Comparison of ENCODE assay signal across 8 cellular contexts in the genomic region with DNA sequence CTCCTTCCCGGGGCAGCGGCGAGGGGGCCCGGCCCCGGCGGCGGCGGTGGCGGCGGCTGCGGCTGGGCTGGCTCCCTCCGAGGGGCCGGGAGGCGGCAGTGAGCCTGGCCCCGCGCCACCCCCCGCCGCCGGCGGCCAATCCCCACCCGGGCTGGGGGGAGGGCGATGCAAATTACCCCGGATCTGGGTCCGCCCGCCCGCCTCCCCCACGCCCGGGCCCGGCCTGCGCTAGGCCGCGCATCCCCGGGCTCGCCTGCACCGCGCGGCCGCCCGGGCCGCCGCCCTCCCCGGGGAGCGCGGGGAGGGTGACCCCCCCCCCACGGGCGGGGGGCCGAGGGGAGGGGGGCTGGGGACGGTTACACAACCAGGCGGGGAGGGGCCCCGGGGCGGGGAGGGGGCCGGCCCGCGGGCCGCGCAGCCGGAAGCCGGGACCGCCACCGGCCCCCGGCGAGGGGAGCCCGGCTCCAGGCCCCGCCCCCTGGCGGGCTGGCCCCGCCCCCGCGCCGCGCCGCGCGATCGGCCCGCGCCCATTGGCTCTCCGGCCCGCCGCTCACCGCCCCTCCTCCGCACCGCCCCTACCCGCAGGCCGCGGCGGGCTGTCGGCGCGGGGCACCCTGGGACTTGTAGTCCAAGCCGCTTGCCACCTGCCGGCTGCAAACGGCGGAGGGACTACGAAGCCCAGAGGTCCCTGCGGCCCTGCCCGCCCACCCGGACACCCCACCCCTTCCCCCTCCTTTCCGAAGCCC. TPM values are rescaled to one million over a fixed set of nuclear protein-coding genes. Genes with fewer than 3 reads are reported as not detected.
DNase-seq lines count a peak whose midpoint lies in the region; FAIRE-seq and TF ChIP-seq lines count a peak whose summit lies in the region.

No MANE protein-coding gene starts in this region.

- no peak overlapping the region for H3K27ac Mint-ChIP-seq in activated naive CD4-positive, alpha-beta T cell treated with anti-CD3 and anti-CD28 coated beads for 36 hours
- no peak overlapping the region for H3K27ac Mint-ChIP-seq in osteocyte (ENCODE audit: unreplicated experiment)

- H3K36me3 Mint-ChIP-seq in activated naive CD4-positive, alpha-beta T cell treated with anti-CD3 and anti-CD28 coated beads for 36 hours (ENCODE audit: low read depth), result no peaks in the 10 kb centered on the region
- no peaks in the 10 kb centered on the region for H3K36me3 Mint-ChIP-seq in osteocyte (ENCODE audit: unreplicated experiment)

- H3K4me1 Mint-ChIP-seq in activated naive CD4-positive, alpha-beta T cell treated with anti-CD3 and anti-CD28 coated beads for 36 hours (ENCODE audit: low read depth), result peaks cover 36% of the 10 kb centered on the region
- peaks cover 21% of the 10 kb centered on the region for H3K4me1 Mint-ChIP-seq in osteocyte (ENCODE audit: unreplicated experiment)

- FAIRE-seq in frontal cortex (lab: Jason Lieb, UNC), result no peak

- H3K27ac ChIP-seq in thymus (ENCODE audit: low read depth), result peak overlapping the region; percentile 96

- DNase-seq in GM06990 (ENCODE audit: extremely low read depth, insufficient read length) (peak; percentile 96), HFF-Myc (ENCODE audit: extremely low read depth, low read depth) (peak; percentile 74), NAMALWA (ENCODE audit: low spot score) (peak; percentile 97), SK-MEL-5 (ENCODE audit: low read depth, low spot score) (peak; percentile 91), frontal cortex (ENCODE audit: low spot score in 2 of 2) (peak; percentile 99 to 100), osteocyte (ENCODE audit: extremely low spot score, unreplicated experiment) (peak; percentile 99)
- DNase-seq in activated naive CD4-positive, alpha-beta T cell treated with anti-CD3 and anti-CD28 coated beads for 36 hours, result peak; percentile 96

- H3K36me3 ChIP-seq in GM06990 (ENCODE audit: control insufficient read depth, insufficient read depth, low read length) (peaks cover 12% of the 10 kb centered on the region), thymus (ENCODE audit: control insufficient read depth, insufficient read depth) (peaks cover 16% of the 10 kb centered on the region)

- H3K27me3 Mint-ChIP-seq in activated naive CD4-positive, alpha-beta T cell treated with anti-CD3 and anti-CD28 coated beads for 36 hours (ENCODE audit: low read depth), result no peaks in the 10 kb centered on the region
- H3K27me3 Mint-ChIP-seq in osteocyte (ENCODE audit: unreplicated experiment), result no peaks in the 10 kb centered on the region

- H3K4me1 ChIP-seq in thymus (ENCODE audit: control insufficient read depth, insufficient read depth, low read length), result peaks cover 22% of the 10 kb centered on the region

- H3K9me3 Mint-ChIP-seq in activated naive CD4-positive, alpha-beta T cell treated with anti-CD3 and anti-CD28 coated beads for 36 hours, result no peaks in the 10 kb centered on the region
- H3K9me3 Mint-ChIP-seq in osteocyte (ENCODE audit: unreplicated experiment), result no peaks in the 10 kb centered on the region

- TF ChIP-seq CTCF in GM06990 (IDR thresholded peaks at IDR 0.05; ENCODE audit: insufficient read depth, low read length, poor library complexity, severe bottlenecking) (no peak), HFF-Myc (IDR thresholded peaks at IDR 0.05; ENCODE audit: low read depth, low read length, missing control alignments) (no peak), osteocyte (IDR thresholded peaks at IDR 0.05) (no peak)

- CTCF ChIA-PET in activated naive CD4-positive, alpha-beta T cell treated with anti-CD3 and anti-CD28 coated beads for 36 hours (lab: Charles Lee), result no interaction called here

- H3K27me3 ChIP-seq in GM06990 (replicated peaks; ENCODE audit: control insufficient read depth, insufficient read depth, low read length), result no peaks in the 10 kb centered on the region
- H3K27me3 ChIP-seq in thymus (ENCODE audit: control insufficient read depth, insufficient read depth), result no peaks in the 10 kb centered on the region

- H3K9me3 ChIP-seq in thymus (ENCODE audit: control insufficient read depth), result no peaks in the 10 kb centered on the region

- in situ Hi-C loops in SK-MEL-5 (cut with HindIII; ENCODE audit: low pct_unique_long_range_greater_than_20kb, low sequenced_read_pairs), result no loop called here

- H3K4me3 Mint-ChIP-seq in activated naive CD4-positive, alpha-beta T cell treated with anti-CD3 and anti-CD28 coated beads for 36 hours, result peak overlapping the region; percentile 56
- peak overlapping the region; percentile 63 for H3K4me3 Mint-ChIP-seq in osteocyte (ENCODE audit: unreplicated experiment)

- peak overlapping the region; percentile 92 for H3K4me3 ChIP-seq in GM06990 (replicated peaks; ENCODE audit: low read depth, low read length)
- H3K4me3 ChIP-seq in HFF-Myc (replicated peaks; ENCODE audit: low read depth, low read length), result peak overlapping the region; percentile 93
- H3K4me3 ChIP-seq in thymus (ENCODE audit: low read length), result peak overlapping the region; percentile 94

- intact Hi-C loops in activated naive CD4-positive, alpha-beta T cell treated with anti-CD3 and anti-CD28 coated beads for 36 hours (cut with micrococcal nuclease), result loop anchor here (1.0 to 5.0 kb wide), 11 partner anchors 42 to 657 kb away; partner anchors contain the start of genes ANKRD24, APBA3, CACTIN and CHAF1A

- WGBS in thymus, result under 1% methylated on average over 91 of the region's 98 CpGs

RNA-seq across cellular contexts. Expression of gene ZBTB7A, which starts 1.1 kb away (rescaled TPM):
- total RNA-seq in SK-MEL-5 (2014; rRNA removed; shearing (Covaris generic)), result 6.9 and 8.2 TPM in 2 replicates
- polyA plus RNA-seq in SK-MEL-5 (2015; cell fraction: cytosol; rRNA removed), result 28.2 and 31.6 TPM in 2 replicates
- polyA plus RNA-seq in SK-MEL-5 (2015; cell fraction: nucleus; rRNA removed), result 13.4 and 17.6 TPM in 2 replicates
- 10 to 100 TPM; 11.3 to 11.9 TPM for total RNA-seq in activated naive CD4-positive, alpha-beta T cell treated with anti-CD3 and anti-CD28 coated beads for 36 hours
- 2.0 TPM for total RNA-seq in frontal cortex
- 29.4 and 30.0 TPM in 2 replicates for total RNA-seq in osteocyte
- polyA plus RNA-seq in thymus, result 9.4 TPM

RNA-seq across cellular contexts. Expression of gene PIAS4, which starts 58.1 kb away (rescaled TPM):
- 19.1 and 20.6 TPM in 2 replicates for total RNA-seq in SK-MEL-5 (2014; rRNA removed; shearing (Covaris generic))
- polyA plus RNA-seq in SK-MEL-5 (2015; cell fraction: cytosol; rRNA removed), result 17.5 and 18.5 TPM in 2 replicates
- polyA plus RNA-seq in SK-MEL-5 (2015; cell fraction: nucleus; rRNA removed), result 12.2 and 15.6 TPM in 2 replicates
- 10 to 100 TPM; 16.1 to 20.1 TPM for total RNA-seq in activated naive CD4-positive, alpha-beta T cell treated with anti-CD3 and anti-CD28 coated beads for 36 hours
- 22.0 TPM for total RNA-seq in frontal cortex
- total RNA-seq in osteocyte, result 28.8 and 29.4 TPM in 2 replicates
- 10.8 TPM for polyA plus RNA-seq in thymus

RNA-seq across cellular contexts. Expression of gene MAP2K2, which starts 58.3 kb away (rescaled TPM):
- 192 and 197 TPM in 2 replicates for total RNA-seq in SK-MEL-5 (2014; rRNA removed; shearing (Covaris generic))
- 224 and 228 TPM in 2 replicates for polyA plus RNA-seq in SK-MEL-5 (2015; cell fraction: cytosol; rRNA removed)
- 113 and 116 TPM in 2 replicates for polyA plus RNA-seq in SK-MEL-5 (2015; cell fraction: nucleus; rRNA removed)
- total RNA-seq in activated naive CD4-positive, alpha-beta T cell treated with anti-CD3 and anti-CD28 coated beads for 36 hours, result 100 to 1,000 TPM; 101 to 103 TPM
- total RNA-seq in frontal cortex, result 99.1 TPM
- 174 and 182 TPM in 2 replicates for total RNA-seq in osteocyte
- polyA plus RNA-seq in thymus, result 144 TPM

Comparison
In these comparisons a context has a peak if more than half of its experiments do, and no peak if none do; other contexts are left out.
1. Peak in every context shown above with its lines: DNase-seq, H3K4me3 ChIP-seq and H3K27ac ChIP-seq.